ENCODE assay signal across 1 cellular context in the genomic region with DNA sequence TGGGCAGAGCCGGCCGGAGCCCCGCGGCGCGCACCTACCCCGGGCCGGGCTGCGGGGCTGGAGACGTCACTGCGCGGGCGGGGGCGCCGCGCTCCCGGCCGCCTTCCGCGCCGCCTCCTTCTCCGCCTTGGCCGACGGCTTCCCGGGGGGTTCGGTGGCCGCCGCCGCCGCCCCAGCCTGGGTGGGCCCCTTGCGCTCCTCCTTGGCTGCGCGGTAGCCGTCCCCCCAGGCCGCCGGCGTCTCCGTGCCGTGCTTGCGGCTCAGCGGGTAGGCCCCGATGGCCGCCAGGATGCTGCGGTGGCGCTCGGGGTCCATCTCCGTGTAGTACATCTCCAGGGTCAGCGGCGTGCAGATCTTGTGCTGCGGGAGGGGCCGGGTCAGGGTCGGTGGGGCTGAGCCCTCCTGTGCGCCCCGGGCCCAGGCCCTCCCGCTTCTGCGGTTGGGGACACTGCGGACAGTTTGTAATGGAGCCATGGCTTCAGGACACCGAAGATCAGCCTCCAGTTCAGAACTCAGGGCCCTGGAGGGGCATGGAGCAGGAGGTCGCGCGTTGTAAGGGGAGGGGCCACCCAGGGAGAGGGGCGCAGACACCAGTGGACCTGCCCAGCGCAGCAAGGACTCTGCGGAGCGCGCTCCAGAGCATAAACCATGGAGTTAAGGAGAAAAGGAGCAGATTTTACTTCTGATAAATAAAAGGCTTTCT.
TF ChIP-seq lines count a peak whose summit lies in the region.

No MANE protein-coding gene starts in this region.

TF ChIP-seq in GM12878, 131 proteins besides CTCF, POLR2A, EP300 and RAD21:
- TF ChIP-seq SRF (IDR thresholded peaks at IDR 0.05; ENCODE audit: low read depth in 2 of 2, low read length in 2 of 2): no peak
- TF ChIP-seq SREBF1 (IDR thresholded peaks at IDR 0.05; ENCODE audit: low read length): no peak
- peak; percentile 80 for TF ChIP-seq SUZ12 (IDR thresholded peaks at IDR 0.05; ENCODE audit: unreplicated experiment)
- TF ChIP-seq, protein P1, sequence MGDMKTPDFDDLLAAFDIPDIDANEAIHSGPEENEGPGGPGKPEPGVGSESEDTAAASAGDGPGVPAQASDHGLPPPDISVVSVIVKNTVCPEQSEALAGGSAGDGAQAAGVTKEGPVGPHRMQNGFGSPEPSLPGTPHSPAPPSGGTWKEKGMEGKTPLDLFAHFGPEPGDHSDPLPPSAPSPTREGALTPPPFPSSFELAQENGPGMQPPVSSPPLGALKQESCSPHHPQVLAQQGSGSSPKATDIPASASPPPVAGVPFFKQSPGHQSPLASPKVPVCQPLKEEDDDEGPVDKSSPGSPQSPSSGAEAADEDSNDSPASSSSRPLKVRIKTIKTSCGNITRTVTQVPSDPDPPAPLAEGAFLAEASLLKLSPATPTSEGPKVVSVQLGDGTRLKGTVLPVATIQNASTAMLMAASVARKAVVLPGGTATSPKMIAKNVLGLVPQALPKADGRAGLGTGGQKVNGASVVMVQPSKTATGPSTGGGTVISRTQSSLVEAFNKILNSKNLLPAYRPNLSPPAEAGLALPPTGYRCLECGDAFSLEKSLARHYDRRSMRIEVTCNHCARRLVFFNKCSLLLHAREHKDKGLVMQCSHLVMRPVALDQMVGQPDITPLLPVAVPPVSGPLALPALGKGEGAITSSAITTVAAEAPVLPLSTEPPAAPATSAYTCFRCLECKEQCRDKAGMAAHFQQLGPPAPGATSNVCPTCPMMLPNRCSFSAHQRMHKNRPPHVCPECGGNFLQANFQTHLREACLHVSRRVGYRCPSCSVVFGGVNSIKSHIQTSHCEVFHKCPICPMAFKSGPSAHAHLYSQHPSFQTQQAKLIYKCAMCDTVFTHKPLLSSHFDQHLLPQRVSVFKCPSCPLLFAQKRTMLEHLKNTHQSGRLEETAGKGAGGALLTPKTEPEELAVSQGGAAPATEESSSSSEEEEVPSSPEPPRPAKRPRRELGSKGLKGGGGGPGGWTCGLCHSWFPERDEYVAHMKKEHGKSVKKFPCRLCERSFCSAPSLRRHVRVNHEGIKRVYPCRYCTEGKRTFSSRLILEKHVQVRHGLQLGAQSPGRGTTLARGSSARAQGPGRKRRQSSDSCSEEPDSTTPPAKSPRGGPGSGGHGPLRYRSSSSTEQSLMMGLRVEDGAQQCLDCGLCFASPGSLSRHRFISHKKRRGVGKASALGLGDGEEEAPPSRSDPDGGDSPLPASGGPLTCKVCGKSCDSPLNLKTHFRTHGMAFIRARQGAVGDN (IDR thresholded peaks at IDR 0.05): no peak
- TF ChIP-seq ZNF217 (IDR thresholded peaks at IDR 0.05): no peak
